9 cellular contexts compared by ENCODE assay signal in genomic region chr1:65149753-65150463, GRCh38. TPM values are rescaled to one million over a fixed set of nuclear protein-coding genes. Genes with fewer than 3 reads are reported as not detected.
DNase-seq lines count a peak whose midpoint lies in the region; ATAC-seq and TF ChIP-seq lines count a peak whose summit lies in the region.
"Had no signal": no experiment of that assay in that cellular context is flagged by ENCODE, and none has a peak within 500 bp of the region (broad histone marks: within the 10 kb centered on the region; RNA-seq: fewer than 3 reads in every experiment).

No MANE protein-coding gene starts in this region.

- H3K4me1 ChIP-seq in PC-3 (ENCODE audit: insufficient read depth, low read length) (peaks cover 15% of the 10 kb centered on the region; the same call in 1 of the 2 replicates), esophagus squamous epithelium (peaks cover 5 to 50% (median 9%) of the 10 kb centered on the region in 3 donors), sigmoid colon (peaks cover 0 to 34% (median 20%) of the 10 kb centered on the region in 4 donors), PC-9 (replicated peaks; ENCODE audit: insufficient read depth) (peaks cover 9% of the 10 kb centered on the region)
- H3K4me1 ChIP-seq: SJCRH30 had no signal

- intact Hi-C loops in PC-3 (cut with micrococcal nuclease) (loop anchor here (2.0 to 10.0 kb wide), 4 partner anchors 27 to 265 kb away; no protein-coding TSS in a partner anchor), esophagus squamous epithelium (cut with DNase I) (loop anchor here (10.0 kb wide), 1 partner anchor 55 kb away; no protein-coding TSS in a partner anchor), sigmoid colon (cut with DNase I) (loop anchor here (1.0 to 10.0 kb wide), 5 partner anchors 62 to 272 kb away; partner anchors contain the start of genes JAK1, LEPR and LEPROT), PC-9 (cut with micrococcal nuclease; ENCODE audit: unreplicated experiment) (loop anchor here (5.0 kb wide), 2 partner anchors 57 to 83 kb away; no protein-coding TSS in a partner anchor)

- TF ChIP-seq CTCF in PC-3 (conservative IDR thresholded peaks at IDR 0.05; ENCODE audit: low read depth, low read length) (no peak), esophagus squamous epithelium (IDR thresholded peaks at IDR 0.05) (no peak), sigmoid colon (IDR thresholded peaks at IDR 0.05) (no peak), PC-9 (conservative IDR thresholded peaks at IDR 0.05) (no peak)

- TF ChIP-seq EP300 in sigmoid colon (IDR thresholded peaks at IDR 0.05) = no peak

- TF ChIP-seq POLR2A in esophagus squamous epithelium (IDR thresholded peaks at IDR 0.05) (no peak), sigmoid colon (IDR thresholded peaks at IDR 0.05) (no peak)

- DNase-seq in NCI-H82 (lab: John Stamatoyannopoulos, UW) (peak; percentile 23), NCI-H82 treated with DMSO at 0.1 percent for 48 hours (lab: John Stamatoyannopoulos, UW; ENCODE audit: unreplicated experiment) (no peak), PC-3 (no peak), esophagus squamous epithelium (lab: John Stamatoyannopoulos, UW) (no peak), sigmoid colon (no peak), PC-9 (no peak)

- H4K20me1 ChIP-seq in PC-3 (ENCODE audit: low read length) (0 out of 2 replicates have a peak, but pooled peaks cover 7% of the 10 kb centered on the region), PC-9 (ENCODE audit: insufficient read depth) (no peaks in the 10 kb centered on the region)

- no peaks in the 10 kb centered on the region for H3K27me3 ChIP-seq in PC-3 (ENCODE audit: low read length)
- H3K27me3 ChIP-seq in esophagus squamous epithelium = peaks cover 0 to 25% (median 0%) of the 10 kb centered on the region in 4 donors
- H3K27me3 ChIP-seq in sigmoid colon = no peaks in the 10 kb centered on the region
- H3K27me3 ChIP-seq in PC-9 (ENCODE audit: insufficient read depth, low read depth) = no peaks in the 10 kb centered on the region
- H3K27me3 ChIP-seq: SJCRH30 had no signal

- peak overlapping the region; percentile 89 for H3K4me2 ChIP-seq in PC-3 (ENCODE audit: low read length)
- H3K4me2 ChIP-seq in PC-9 = no peak overlapping the region

- 59 to 61% methylated on average over 3 of the region's 3 CpGs for WGBS in esophagus squamous epithelium, 2 donors
- 70 to 88% methylated on average over 3 of the region's 3 CpGs for WGBS in sigmoid colon, 2 donors

- no peak overlapping the region for H2AFZ ChIP-seq in PC-3 (ENCODE audit: low read length)
- no peak overlapping the region for H2AFZ ChIP-seq in PC-9

- H3K9ac ChIP-seq in PC-3 (ENCODE audit: low read length) = no peak overlapping the region

- H3K36me3 ChIP-seq in PC-3 (ENCODE audit: low read depth, low read length) = no peaks in the 10 kb centered on the region
- no peaks in the 10 kb centered on the region for H3K36me3 ChIP-seq in esophagus squamous epithelium
- H3K36me3 ChIP-seq in sigmoid colon = no peaks in the 10 kb centered on the region
- no peaks in the 10 kb centered on the region for H3K36me3 ChIP-seq in PC-9 (ENCODE audit: low read depth)
- H3K36me3 ChIP-seq: SJCRH30 had no signal

- H3K79me2 ChIP-seq in PC-3 (ENCODE audit: low read length) (peaks cover 74% of the 10 kb centered on the region), PC-9 (ENCODE audit: low read depth) (peaks cover 11% of the 10 kb centered on the region)

- H3K27ac ChIP-seq in PC-3 (ENCODE audit: low read length) (no peak overlapping the region), esophagus squamous epithelium (peak overlapping the region in 3 of 4 donors; percentile 81 to 93 (median 90)), sigmoid colon (peak overlapping the region; percentile 80 to 94 (median 91)), PC-9 (no peak overlapping the region)
- H3K27ac ChIP-seq: SJCRH30 had no signal

- peak overlapping the region; percentile 72 for H3K4me3 ChIP-seq in PC-3 (ENCODE audit: low read length)
- peak overlapping the region in 3 of 4 donors; percentile 69 to 88 (median 71) for H3K4me3 ChIP-seq in esophagus squamous epithelium
- peak overlapping the region in 3 of 4 donors; percentile 62 to 91 (median 71) for H3K4me3 ChIP-seq in sigmoid colon
- H3K4me3 ChIP-seq in PC-9 = no peak overlapping the region; the same call in 1 of the 2 replicates

- POLR2A ChIA-PET in PC-3 (lab: Charles Lee; ENCODE audit: unreplicated experiment) (no interaction called here), PC-9 (lab: Charles Lee; ENCODE audit: unreplicated experiment) (no interaction called here)

- ATAC-seq in PC-3 (no peak), HG02884 (IDR thresholded peaks at IDR 0.05; ENCODE audit: unreplicated experiment) (no peak), GM18861 (IDR thresholded peaks at IDR 0.05; ENCODE audit: unreplicated experiment) (no peak)

- H3K9me3 ChIP-seq in PC-3 (ENCODE audit: low read length) (no peaks in the 10 kb centered on the region), esophagus squamous epithelium (no peaks in the 10 kb centered on the region), sigmoid colon (no peaks in the 10 kb centered on the region), PC-9 (ENCODE audit: insufficient read depth, low read depth) (no peaks in the 10 kb centered on the region)
- H3K9me3 ChIP-seq: SJCRH30 had no signal

- no peaks in the 10 kb centered on the region for H3F3A ChIP-seq in PC-3 (ENCODE audit: low read length, unreplicated experiment)
- peaks cover 11% of the 10 kb centered on the region for H3F3A ChIP-seq in PC-9 (ENCODE audit: insufficient read depth, low read depth)

- BruUV-seq in PC-3 (replicated peaks; lab: Mats Ljungman, UMichigan) (no TSS peak), PC-9 (replicated peaks; lab: Mats Ljungman, UMichigan) (no TSS peak)

- CTCF ChIA-PET in PC-3 (lab: Charles Lee) (interaction anchor here (0.5 kb wide), 1 partner anchor 17 kb away, joined by 5 read pairs; no protein-coding TSS in a partner anchor), PC-9 (lab: Charles Lee) (no interaction called here)

- H3K9me2 ChIP-seq in PC-3 (replicated peaks; ENCODE audit: low read length) (no peaks in the 10 kb centered on the region), PC-9 (ENCODE audit: insufficient read depth) (no peaks in the 10 kb centered on the region)

RNA-seq across cellular contexts. Expression of gene AK4, which starts 1.9 kb away (rescaled TPM):
- total RNA-seq in PC-3 (2014; rRNA removed) (70.4 and 98.9 TPM in 2 replicates), esophagus squamous epithelium (10 to 100 TPM; 32.2 to 46.3 (median 39.6) TPM), sigmoid colon (10 to 100 TPM; 37.8 to 74.1 (median 46.2) TPM), PC-9 (2021) (16.5 and 17.6 TPM in 2 replicates)
- polyA plus RNA-seq in sigmoid colon = 10 to 100 TPM in 2 of 3 donors, 1 to 10 TPM in 1; 9.7 to 13.5 (median 10.8) TPM

Comparison
In these comparisons a context has a peak if more than half of its experiments do, and no peak if none do; other contexts are left out.
1. H3K27ac ChIP-seq: peak in esophagus squamous epithelium (3 of 4) and sigmoid colon (4 of 4); none in PC-3 (single experiment) and PC-9 (single experiment).